Comparison of ENCODE assay signal across 9 cellular contexts in genomic region chr10:101569465-101569837, GRCh38. TPM values are rescaled to one million over a fixed set of nuclear protein-coding genes. Genes with fewer than 3 reads are reported as not detected.
DNase-seq lines count a peak whose midpoint lies in the region; ATAC-seq and TF ChIP-seq lines count a peak whose summit lies in the region.
"Had no signal": no experiment of that assay in that cellular context is flagged by ENCODE, and none has a peak within 500 bp of the region (broad histone marks: within the 10 kb centered on the region; RNA-seq: fewer than 3 reads in every experiment).

No MANE protein-coding gene starts in this region.

- H3K9ac ChIP-seq in neural progenitor cell, result no peak overlapping the region

- intact Hi-C loops in CD8-positive, alpha-beta T cell (cut with DNase I, micrococcal nuclease), result loop anchor here (2.0 to 5.0 kb wide), 2 partner anchors 102 to 271 kb away; no protein-coding TSS in a partner anchor

- H3K4me2 ChIP-seq in neural progenitor cell, result peak overlapping the region; percentile 86

- H3K36me3 Mint-ChIP-seq in CD8-positive, alpha-beta T cell, result no peaks in the 10 kb centered on the region
- H3K36me3 Mint-ChIP-seq in neural progenitor cell, result no peaks in the 10 kb centered on the region

- ATAC-seq in CD8-positive, alpha-beta T cell, result no peak
- ATAC-seq in GM19035 (IDR thresholded peaks at IDR 0.05; ENCODE audit: unreplicated experiment), result no peak

- H3F3A ChIP-seq in neural progenitor cell (ENCODE audit: low read depth), result peaks cover 24% of the 10 kb centered on the region

- POLR2A ChIA-PET in CD8-positive, alpha-beta T cell (lab: Charles Lee), result no interaction called here

- peaks cover 20% of the 10 kb centered on the region for H3K4me1 Mint-ChIP-seq in CD8-positive, alpha-beta T cell (ENCODE audit: low read depth)
- H3K4me1 Mint-ChIP-seq in neural progenitor cell, result peaks cover 17% of the 10 kb centered on the region

- DNase-seq in CD8-positive, alpha-beta T cell, result no peak
- DNase-seq in NCI-H2227 (lab: John Stamatoyannopoulos, UW; ENCODE audit: unreplicated experiment) (peak; percentile 73), ecto neural progenitor cell (ENCODE audit: low spot score) (peak; percentile 61), neural progenitor cell (ENCODE audit: low spot score) (peak; percentile 64), RKO (ENCODE audit: low spot score) (no peak), Ammon's horn (ENCODE audit: low spot score) (no peak), DMS53 treated with DMSO at 0.1 percent for 48 hours (lab: John Stamatoyannopoulos, UW; ENCODE audit: unreplicated experiment) (no peak)
- DNase-seq: NCI-H1436 treated with DMSO at 0.1 percent for 48 hours had no signal

- no peaks in the 10 kb centered on the region for H4K20me1 ChIP-seq in neural progenitor cell (ENCODE audit: low read depth)

- peak overlapping the region; percentile 69 for H3K4me3 ChIP-seq in CD8-positive, alpha-beta T cell (ENCODE audit: low read depth, low read length)
- peak overlapping the region; percentile 53 for H3K4me3 ChIP-seq in neural progenitor cell

- H3K27ac ChIP-seq in CD8-positive, alpha-beta T cell (ENCODE audit: low read depth, low read length), result no peak overlapping the region
- H3K27ac ChIP-seq in neural progenitor cell, result no peak overlapping the region

- no peaks in the 10 kb centered on the region for H3K9me3 ChIP-seq in CD8-positive, alpha-beta T cell (ENCODE audit: low read length)
- H3K9me3 ChIP-seq in neural progenitor cell (ENCODE audit: low read depth), result no peaks in the 10 kb centered on the region

- H2AFZ ChIP-seq in neural progenitor cell (replicated peaks), result peak overlapping the region; percentile 83

- H3K4me1 ChIP-seq in CD8-positive, alpha-beta T cell (ENCODE audit: insufficient read depth, low read length), result peaks cover 16% of the 10 kb centered on the region
- H3K4me1 ChIP-seq in neural progenitor cell, result peaks cover 18% of the 10 kb centered on the region

- H3K27ac Mint-ChIP-seq in CD8-positive, alpha-beta T cell, result no peak overlapping the region
- H3K27ac Mint-ChIP-seq in neural progenitor cell, result no peak overlapping the region

- no peak for TF ChIP-seq CTCF in CD8-positive, alpha-beta T cell (IDR thresholded peaks at IDR 0.05)
- TF ChIP-seq CTCF in neural progenitor cell (IDR thresholded peaks at IDR 0.05), result no peak

- H3K79me2 ChIP-seq in neural progenitor cell (ENCODE audit: low read depth), result no peaks in the 10 kb centered on the region

- H3K4me3 Mint-ChIP-seq in CD8-positive, alpha-beta T cell, result peak overlapping the region; percentile 72
- peak overlapping the region; percentile 67 for H3K4me3 Mint-ChIP-seq in neural progenitor cell

- no peaks in the 10 kb centered on the region for H3K9me3 Mint-ChIP-seq in CD8-positive, alpha-beta T cell
- peaks cover 1% of the 10 kb centered on the region for H3K9me3 Mint-ChIP-seq in neural progenitor cell

- H3K36me3 ChIP-seq in CD8-positive, alpha-beta T cell (ENCODE audit: insufficient read depth, low read length), result no peaks in the 10 kb centered on the region
- no peaks in the 10 kb centered on the region for H3K36me3 ChIP-seq in neural progenitor cell

- CTCF ChIA-PET in CD8-positive, alpha-beta T cell (lab: Charles Lee), result interaction anchor here (0.7 to 10.2 kb wide), 14 partner anchors 9 to 357 kb away, joined by 3 to 118 read pairs (median 6); partner anchors contain the start of genes DPCD and POLL

- peaks cover 30% of the 10 kb centered on the region for H3K27me3 ChIP-seq in CD8-positive, alpha-beta T cell (ENCODE audit: insufficient read depth, low read length)
- H3K27me3 ChIP-seq in neural progenitor cell, result peaks cover 88% of the 10 kb centered on the region

- H3K27me3 Mint-ChIP-seq in CD8-positive, alpha-beta T cell (ENCODE audit: low read depth), result peaks cover 42% of the 10 kb centered on the region
- H3K27me3 Mint-ChIP-seq in neural progenitor cell (ENCODE audit: insufficient read depth, low read depth), result peaks cover 45% of the 10 kb centered on the region

RNA-seq across cellular contexts. Expression of gene POLL, which starts 18.6 kb away (rescaled TPM):
- 10 to 100 TPM; 19.9 to 23.0 TPM for total RNA-seq in CD8-positive, alpha-beta T cell
- 22.8 and 29.7 TPM in 2 replicates for total RNA-seq in neural progenitor cell (ENCODE audit: low replicate concordance)

RNA-seq across cellular contexts. Expression of gene DPCD, which starts 18.7 kb away (rescaled TPM):
- 1 to 10 TPM in 1 of 2 experiments, not detected in 1; 1.0 TPM for total RNA-seq in CD8-positive, alpha-beta T cell
- total RNA-seq in neural progenitor cell (ENCODE audit: low replicate concordance), result 49.7 and 71.1 TPM in 2 replicates

Comparison
In these comparisons a context has a peak if more than half of its experiments do, and no peak if none do; other contexts are left out.
1. DNase-seq: peak in NCI-H2227 (single experiment), ecto neural progenitor cell (single experiment) and neural progenitor cell (single experiment); none in CD8-positive, alpha-beta T cell (0 of 7), RKO (single experiment), Ammon's horn (single experiment) and DMS53 treated with DMSO at 0.1 percent for 48 hours (single experiment).
2. RNA of gene DPCD, which starts 18.7 kb away (total RNA-seq): 49.7 to 71.1 TPM in neural progenitor cell; 1.0 TPM in CD8-positive, alpha-beta T cell; every median in the first group is over 10 times any median in the second.